In genomic region chr17:81518113-81518784, GRCh38 we compare ENCODE assay signal across 9 cellular contexts. TPM values are rescaled to one million over a fixed set of nuclear protein-coding genes. Genes with fewer than 3 reads are reported as not detected.
DNase-seq lines count a peak whose midpoint lies in the region; ATAC-seq lines count a peak whose summit lies in the region.
"Had no signal": no experiment of that assay in that cellular context is flagged by ENCODE, and none has a peak within 500 bp of the region (broad histone marks: within the 10 kb centered on the region; RNA-seq: fewer than 3 reads in every experiment).

No MANE protein-coding gene starts in this region.

- no peaks in the 10 kb centered on the region; the same call in 1 of the 2 replicates for H3K27me3 ChIP-seq in iPS DF 6.9 (ENCODE audit: control insufficient read depth, insufficient read depth, low read length)

- no peaks in the 10 kb centered on the region for H3K36me3 ChIP-seq in iPS DF 6.9 (ENCODE audit: control insufficient read depth, insufficient read depth, low read length)

- no CpG with 5 or more reads among the region's 24 CpGs for WGBS in iPS DF 6.9 (ENCODE audit: insufficient coverage, insufficient read length)

- DNase-seq in DMS79 treated with DMSO at 0.1 percent for 48 hours (lab: John Stamatoyannopoulos, UW), result peak; percentile 18
- DNase-seq in DMS79 (lab: John Stamatoyannopoulos, UW), result no peak
- no peak for DNase-seq in T-helper 17 cell
- DNase-seq in iPS DF 6.9 (ENCODE audit: low read depth, low spot score), result no peak
- DNase-seq in stimulated activated effector memory CD8-positive, alpha-beta T cell treated with anti-CD3 and anti-CD28 coated beads, Interleukin-12 subunit alpha, Interleukin-12 subunit beta, amount 100 ng/mL, for 72 hours (ENCODE audit: low spot score in 2 of 2), result no peak
- DNase-seq in hypothalamus (lab: John Stamatoyannopoulos, UW), result no peak
- DNase-seq in HuH-7.5 (ENCODE audit: low spot score), result no peak
- DNase-seq: T1000 had no signal

- no peaks in the 10 kb centered on the region for H3K36me3 Mint-ChIP-seq in T-helper 17 cell (ENCODE audit: low read depth)
- peaks cover 10% of the 10 kb centered on the region for H3K36me3 Mint-ChIP-seq in stimulated activated effector memory CD8-positive, alpha-beta T cell treated with anti-CD3 and anti-CD28 coated beads, Interleukin-12 subunit alpha, Interleukin-12 subunit beta, amount 100 ng/mL, for 72 hours

- H3K27me3 Mint-ChIP-seq in T-helper 17 cell, result no peaks in the 10 kb centered on the region

- H3K4me3 Mint-ChIP-seq in T-helper 17 cell, result peak overlapping the region; percentile 77
- H3K4me3 Mint-ChIP-seq in stimulated activated effector memory CD8-positive, alpha-beta T cell treated with anti-CD3 and anti-CD28 coated beads, Interleukin-12 subunit alpha, Interleukin-12 subunit beta, amount 100 ng/mL, for 72 hours, result peak overlapping the region; percentile 98

- no peaks in the 10 kb centered on the region for H3K9me3 ChIP-seq in T-helper 17 cell (ENCODE audit: control insufficient read depth, low read length, poor library complexity, severe bottlenecking)
- H3K9me3 ChIP-seq in iPS DF 6.9 (ENCODE audit: control insufficient read depth, insufficient read depth, low read length), result no peaks in the 10 kb centered on the region

- H3K27ac Mint-ChIP-seq in T-helper 17 cell, result no peak overlapping the region
- peak overlapping the region; percentile 81 for H3K27ac Mint-ChIP-seq in stimulated activated effector memory CD8-positive, alpha-beta T cell treated with anti-CD3 and anti-CD28 coated beads, Interleukin-12 subunit alpha, Interleukin-12 subunit beta, amount 100 ng/mL, for 72 hours

- peaks cover 15% of the 10 kb centered on the region for H3K4me1 ChIP-seq in iPS DF 6.9 (ENCODE audit: control insufficient read depth, insufficient read depth, low read length)

- peak overlapping the region; percentile 33; the same call in 1 of the 2 replicates for H3K4me3 ChIP-seq in iPS DF 6.9 (ENCODE audit: low read length)

- no peak overlapping the region for H3K27ac ChIP-seq in iPS DF 6.9 (ENCODE audit: low read length)

- H3K4me1 Mint-ChIP-seq in T-helper 17 cell, result peaks cover 14% of the 10 kb centered on the region
- peaks cover 17% of the 10 kb centered on the region for H3K4me1 Mint-ChIP-seq in stimulated activated effector memory CD8-positive, alpha-beta T cell treated with anti-CD3 and anti-CD28 coated beads, Interleukin-12 subunit alpha, Interleukin-12 subunit beta, amount 100 ng/mL, for 72 hours

- ATAC-seq in T-helper 17 cell (no peak), HG03108 (IDR thresholded peaks at IDR 0.05; ENCODE audit: unreplicated experiment) (no peak)
- ATAC-seq in stimulated activated effector memory CD8-positive, alpha-beta T cell treated with anti-CD3 and anti-CD28 coated beads, Interleukin-12 subunit alpha, Interleukin-12 subunit beta, amount 100 ng/mL, for 72 hours, result no peak

- H3K9me3 Mint-ChIP-seq in stimulated activated effector memory CD8-positive, alpha-beta T cell treated with anti-CD3 and anti-CD28 coated beads, Interleukin-12 subunit alpha, Interleukin-12 subunit beta, amount 100 ng/mL, for 72 hours, result no peaks in the 10 kb centered on the region

RNA-seq across cellular contexts. Expression of gene ACTG1, which starts 5.7 kb away (rescaled TPM):
- total RNA-seq in T-helper 17 cell, result 1,000 to 10,000 TPM; 1,202 to 1,502 TPM

RNA-seq across cellular contexts. Expression of gene FSCN2, which starts 9.9 kb away (rescaled TPM):
- total RNA-seq in T-helper 17 cell, result under 1 TPM; 0.65 to 0.72 TPM

RNA-seq across cellular contexts. Expression of gene FAAP100, which starts 33.9 kb away (rescaled TPM):
- total RNA-seq in T-helper 17 cell, result 10 to 100 TPM; 25.2 to 30.6 TPM
